Comparison of ENCODE assay signal across 8 cellular contexts in the genomic region with DNA sequence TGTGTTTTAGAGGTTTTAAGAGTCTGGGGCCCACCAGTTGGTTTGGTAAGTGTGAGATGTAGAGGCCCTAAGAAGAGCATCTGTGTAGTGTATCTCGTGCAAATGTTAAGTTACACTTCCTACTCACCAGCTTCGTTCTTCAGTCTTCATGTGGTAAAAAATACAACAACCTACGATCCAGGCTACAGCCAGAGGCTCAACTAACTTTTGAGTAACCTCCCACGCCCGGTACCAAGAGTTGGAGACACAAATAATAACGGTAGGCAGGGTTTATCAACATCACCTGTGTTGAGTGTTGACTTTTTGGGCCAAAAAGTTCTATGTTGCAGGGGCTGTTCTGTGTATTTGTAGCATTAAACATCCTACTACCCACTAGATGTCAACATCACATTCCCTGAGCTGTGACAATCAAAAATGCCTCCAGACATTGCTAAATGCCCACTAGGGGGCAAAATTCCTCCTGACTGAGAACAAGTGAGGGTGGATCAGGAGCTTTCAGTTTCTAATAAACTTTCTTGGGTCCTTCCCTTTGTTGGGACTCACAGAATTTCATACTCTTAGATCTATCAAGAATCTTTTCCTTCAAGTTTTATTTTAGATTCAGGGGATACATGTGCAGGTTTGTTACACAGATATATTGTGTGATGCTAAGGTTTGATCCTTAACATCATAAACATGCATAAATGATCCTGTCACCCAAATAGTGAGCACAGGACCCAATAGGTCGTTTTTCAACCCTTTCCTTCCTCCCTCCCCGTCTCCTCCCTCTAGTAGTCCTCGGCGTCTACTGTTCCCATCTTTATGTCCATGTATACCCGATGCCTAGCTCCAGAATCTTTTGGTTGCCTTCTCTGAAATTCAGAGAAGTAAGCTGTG.
DNase-seq lines count a peak whose midpoint lies in the region; ATAC-seq, FAIRE-seq and TF ChIP-seq lines count a peak whose summit lies in the region.

No MANE protein-coding gene starts in this region.

- no peaks in the 10 kb centered on the region for H3K4me1 ChIP-seq in endothelial cell of umbilical vein (ENCODE audit: control insufficient read depth, extremely low read depth, insufficient read depth, low read length)
- peaks cover 5 to 6% of the 10 kb centered on the region in 2 donors for H3K4me1 ChIP-seq in muscle layer of duodenum (ENCODE audit: control insufficient read depth in 1 of 2, insufficient read depth in 2 of 2, low read length in 2 of 2)
- peaks cover 3 to 12% (median 5%) of the 10 kb centered on the region in 5 donors for H3K4me1 ChIP-seq in subcutaneous abdominal adipose tissue (ENCODE audit: control insufficient read depth in 5 of 5, insufficient read depth in 5 of 5, low read length in 5 of 5)

- H3K36me3 ChIP-seq in endothelial cell of umbilical vein (ENCODE audit: control insufficient read depth in 2 of 2, extremely low read depth in 1 of 2, insufficient read depth in 2 of 2, low read length in 2 of 2) (no peaks in the 10 kb centered on the region), muscle layer of duodenum (ENCODE audit: control insufficient read depth in 1 of 2, insufficient read depth in 2 of 2, low read length in 2 of 2) (no peaks in the 10 kb centered on the region), subcutaneous abdominal adipose tissue (ENCODE audit: control insufficient read depth in 5 of 5, insufficient read depth in 5 of 5, low read length in 5 of 5) (no peaks in the 10 kb centered on the region)

- H3K9ac ChIP-seq in endothelial cell of umbilical vein (replicated peaks; ENCODE audit: extremely low read depth, insufficient read depth, low read length), result no peak overlapping the region
- peak overlapping the region in 4 of 5 donors; percentile 17 to 65 (median 38) for H3K9ac ChIP-seq in subcutaneous abdominal adipose tissue (ENCODE audit: low read length in 5 of 5)

- H3K27me3 ChIP-seq in endothelial cell of umbilical vein (ENCODE audit: control insufficient read depth in 2 of 2, insufficient read depth in 2 of 2, low read length in 2 of 2), result no peaks in the 10 kb centered on the region
- no peaks in the 10 kb centered on the region for H3K27me3 ChIP-seq in muscle layer of duodenum (ENCODE audit: low read depth, low read length)
- no peaks in the 10 kb centered on the region for H3K27me3 ChIP-seq in subcutaneous abdominal adipose tissue (ENCODE audit: control insufficient read depth in 5 of 5, insufficient read depth in 4 of 5, low read length in 5 of 5)

- POLR2A ChIA-PET in endothelial cell of umbilical vein (lab: Charles Lee), result interaction anchor here (0.5 to 0.7 kb wide), 2 partner anchors 95 to 97 kb away, joined by 3 to 4 read pairs; a partner anchor contains a TSS

- intact Hi-C loops in endothelial cell of umbilical vein (cut with micrococcal nuclease), result loop anchor here (1.0 kb wide), 2 partner anchors 96 to 302 kb away; no protein-coding TSS in a partner anchor

- BruUV-seq in endothelial cell of umbilical vein (replicated peaks; lab: Mats Ljungman, UMichigan), result no TSS peak

- no peaks in the 10 kb centered on the region for H3K79me2 ChIP-seq in endothelial cell of umbilical vein (ENCODE audit: control insufficient read depth, insufficient read depth, low read length)

- dilution Hi-C loops in endothelial cell of umbilical vein (cut with MboI; ENCODE audit: extremely low pct_ligation_motif_present, low sequenced_read_pairs), result no loop called here

- peak in 9 of 14 donors; percentile 5 to 41 (median 24) for DNase-seq in C1 segment of cervical spinal cord (lab: John Stamatoyannopoulos, UW)
- DNase-seq in NCI-H345 treated with DMSO at 0.1 percent for 48 hours (lab: John Stamatoyannopoulos, UW; ENCODE audit: unreplicated experiment), result peak; percentile 8
- DNase-seq in activated CD4-positive, alpha-beta T cell treated with anti-CD3 and anti-CD28 coated beads, Interleukin-2, amount 50 U/mL, for 48 hours, result peak; percentile 23 to 48
- peak; percentile 63 for DNase-seq in endothelial cell of umbilical vein (ENCODE audit: low read depth, low spot score)

- H3K9me3 ChIP-seq in endothelial cell of umbilical vein (replicated peaks; ENCODE audit: control insufficient read depth, insufficient read depth, low read length) (no peaks in the 10 kb centered on the region), muscle layer of duodenum (ENCODE audit: control insufficient read depth in 1 of 2, low read length in 2 of 2) (no peaks in the 10 kb centered on the region), subcutaneous abdominal adipose tissue (ENCODE audit: control insufficient read depth in 5 of 5, low read length in 5 of 5) (no peaks in the 10 kb centered on the region)

- CTCF ChIA-PET in endothelial cell of umbilical vein (lab: Charles Lee), result interaction anchor here (0.7 to 6.2 kb wide), 53 partner anchors 8 to 910 kb away, joined by 3 to 189 read pairs (median 4); a partner anchor contains a TSS

- peak overlapping the region; percentile 82 for H3K4me2 ChIP-seq in endothelial cell of umbilical vein (ENCODE audit: insufficient read depth, low read length)

- H3K27ac ChIP-seq in endothelial cell of umbilical vein (ENCODE audit: insufficient read depth, low read depth, low read length) (no peak overlapping the region), muscle layer of duodenum (ENCODE audit: low read length) (no peak overlapping the region), subcutaneous abdominal adipose tissue (ENCODE audit: low read depth, low read length) (no peak overlapping the region)

- ATAC-seq in GM18868 (IDR thresholded peaks at IDR 0.05; ENCODE audit: unreplicated experiment) (peak; percentile 97), HG03066 (IDR thresholded peaks at IDR 0.05; ENCODE audit: low read depth, unreplicated experiment) (peak; percentile 95)

- H3K4me3 ChIP-seq in endothelial cell of umbilical vein (replicated peaks in 1 of 3; ENCODE audit: insufficient read depth in 1 of 3, low read depth in 1 of 3, low read length in 3 of 3) (peak overlapping the region in 1 of 3 experiments; percentile 30), muscle layer of duodenum (ENCODE audit: low read depth in 1 of 2, low read length in 2 of 2) (peak overlapping the region; percentile 19 to 34), subcutaneous abdominal adipose tissue (ENCODE audit: low read depth in 1 of 5, low read length in 5 of 5) (peak overlapping the region; percentile 41 to 62 (median 51))

- H3K9me1 ChIP-seq in endothelial cell of umbilical vein (replicated peaks; ENCODE audit: control insufficient read depth, extremely low read depth, insufficient read depth, low read length), result no peaks in the 10 kb centered on the region

- peak; percentile 28 for FAIRE-seq in endothelial cell of umbilical vein (lab: Jason Lieb, UNC)

- TF ChIP-seq CTCF in endothelial cell of umbilical vein (IDR thresholded peaks at IDR 0.05; ENCODE audit: extremely low read depth in 1 of 2, insufficient read depth in 1 of 2, low read depth in 1 of 2, low read length in 2 of 2), result peak; percentile 72 to 76

- TF ChIP-seq POLR2A in endothelial cell of umbilical vein (IDR thresholded peaks at IDR 0.05; ENCODE audit: low read depth, low read length), result no peak

- no peaks in the 10 kb centered on the region for H4K20me1 ChIP-seq in endothelial cell of umbilical vein (replicated peaks; ENCODE audit: control insufficient read depth, extremely low read depth, insufficient read depth, low read length)

- peak overlapping the region; percentile 95 for H2AFZ ChIP-seq in endothelial cell of umbilical vein (ENCODE audit: low read depth, low read length)

TF ChIP-seq in endothelial cell of umbilical vein, 7 proteins besides CTCF, POLR2A, EP300 and RAD21:
- TF ChIP-seq FOS (IDR thresholded peaks at IDR 0.05; ENCODE audit: borderline replicate concordance, insufficient read depth, low read length), result no peak
- no peak for TF ChIP-seq EZH2 (IDR thresholded peaks at IDR 0.05; ENCODE audit: borderline replicate concordance, low read depth, low read length, severe bottlenecking)

Comparison
In these comparisons a context has a peak if more than half of its experiments do, and no peak if none do; other contexts are left out.
1. DNase-seq: peak in every context shown above with its lines; median percentile 63 in endothelial cell of umbilical vein; 36 in activated CD4-positive, alpha-beta T cell treated with anti-CD3 and anti-CD28 coated beads, Interleukin-2, amount 50 U/mL, for 48 hours; 24 in C1 segment of cervical spinal cord; 8 in NCI-H345 treated with DMSO at 0.1 percent for 48 hours.